8 cellular contexts compared by ENCODE assay signal in the genomic region with DNA sequence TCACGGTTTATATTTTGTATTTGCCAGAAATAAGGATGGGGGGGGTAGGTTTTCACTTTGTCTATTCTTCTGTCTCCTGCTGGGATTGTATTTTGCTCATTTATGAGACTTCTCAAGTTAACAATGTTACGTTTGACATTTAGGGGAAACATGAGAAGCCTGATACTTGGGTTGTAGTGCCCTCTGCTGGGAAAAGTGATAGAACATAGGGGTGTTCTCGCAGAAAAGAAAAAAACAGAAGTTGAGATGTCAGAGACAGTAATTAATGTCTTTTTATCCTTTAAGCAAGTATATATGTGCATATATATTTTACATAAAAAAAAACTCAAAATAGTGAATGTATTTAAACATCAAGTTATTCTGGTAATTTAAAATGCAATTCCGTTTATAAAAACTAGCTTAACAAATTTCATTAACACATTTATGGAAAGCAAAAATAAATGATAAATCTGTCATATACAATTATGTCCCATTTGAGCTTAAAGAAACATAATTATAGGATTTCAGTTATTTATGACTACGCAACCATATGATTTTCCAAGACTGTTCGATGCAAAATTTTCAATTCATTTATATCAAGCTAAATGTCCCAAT. TPM values are rescaled to one million over a fixed set of nuclear protein-coding genes. Genes with fewer than 3 reads are reported as not detected.
DNase-seq lines count a peak whose midpoint lies in the region; ATAC-seq and TF ChIP-seq lines count a peak whose summit lies in the region.

No MANE protein-coding gene starts in this region.

- H3K9ac ChIP-seq in SK-N-SH: no peak overlapping the region
- no peak overlapping the region for H3K9ac ChIP-seq in neuronal stem cell (ENCODE audit: low read depth, low read length, poor library complexity)

- CTCF ChIA-PET in A673 (lab: Charles Lee) (no interaction called here), SK-N-SH (lab: Yijun Ruan, JAX) (interaction anchor here (0.6 to 2.1 kb wide), 23 partner anchors 9 to 624 kb away, joined by 3 to 20 read pairs (median 3); no protein-coding TSS in a partner anchor)

- H3K9me3 ChIP-seq in A673 (ENCODE audit: low read depth, low read length, poor library complexity, severe bottlenecking) (no peaks in the 10 kb centered on the region), SK-N-SH (no peaks in the 10 kb centered on the region), neuronal stem cell (replicated peaks in 1 of 2; ENCODE audit: control insufficient read depth in 2 of 2, insufficient read depth in 1 of 2, low read depth in 1 of 2, low read length in 2 of 2) (no peaks in the 10 kb centered on the region)

- no peaks in the 10 kb centered on the region for H3K27me3 ChIP-seq in A673 (replicated peaks; ENCODE audit: insufficient read depth, low read depth, low read length, poor library complexity)
- 0 out of 2 replicates have a peak, but pooled peaks cover 5% of the 10 kb centered on the region for H3K27me3 ChIP-seq in SK-N-SH (ENCODE audit: insufficient read depth)
- no peaks in the 10 kb centered on the region for H3K27me3 ChIP-seq in neuronal stem cell (ENCODE audit: control insufficient read depth in 3 of 3, insufficient read depth in 3 of 3, low read depth in 1 of 3, low read length in 3 of 3)

- H3K18ac ChIP-seq in neuronal stem cell (ENCODE audit: low read length): no peak overlapping the region

- H3K23ac ChIP-seq in neuronal stem cell (ENCODE audit: low read depth, low read length, poor library complexity): no peak overlapping the region

- H2BK5ac ChIP-seq in neuronal stem cell (ENCODE audit: low read length): no peak overlapping the region

- no peaks in the 10 kb centered on the region for H3K36me3 ChIP-seq in A673 (ENCODE audit: insufficient read depth, low read length, poor library complexity, severe bottlenecking)
- H3K36me3 ChIP-seq in SK-N-SH (replicated peaks in 1 of 2; ENCODE audit: control insufficient read depth in 1 of 2, insufficient read depth in 2 of 2, low read length in 1 of 2): no peaks in the 10 kb centered on the region
- no peaks in the 10 kb centered on the region for H3K36me3 ChIP-seq in neuronal stem cell (replicated peaks in 1 of 2; ENCODE audit: control insufficient read depth in 2 of 2, insufficient read depth in 2 of 2, low read length in 2 of 2)

- no peak overlapping the region for H4K91ac ChIP-seq in neuronal stem cell (ENCODE audit: low read depth, low read length, poor library complexity)

- H3K14ac ChIP-seq in neuronal stem cell (ENCODE audit: low read length): no peak overlapping the region

- H3K27ac ChIP-seq in A673 (ENCODE audit: low read depth, low read length, poor library complexity, severe bottlenecking) (no peak overlapping the region), SK-N-SH (ENCODE audit: low read depth in 2 of 2, low read length in 1 of 2) (no peak overlapping the region), neuronal stem cell (replicated peaks; ENCODE audit: low read length) (no peak overlapping the region)

- H3K9me2 ChIP-seq in SK-N-SH: no peaks in the 10 kb centered on the region

- H3K4me1 ChIP-seq in A673 (ENCODE audit: insufficient read depth, low read length, poor library complexity, severe bottlenecking): no peaks in the 10 kb centered on the region
- no peaks in the 10 kb centered on the region for H3K4me1 ChIP-seq in SK-N-SH (ENCODE audit: control insufficient read depth in 1 of 2, insufficient read depth in 2 of 2, low read depth in 1 of 2, low read length in 1 of 2)
- no peaks in the 10 kb centered on the region for H3K4me1 ChIP-seq in neuronal stem cell (ENCODE audit: control insufficient read depth in 2 of 2, insufficient read depth in 1 of 2, low read depth in 1 of 2, low read length in 2 of 2)

- whole genome bisulfite sequencing in SK-N-SH (ENCODE audit: low lambda C conversion rate): 2% methylated on average over 6 of the region's 6 CpGs
- no CpG with 5 or more reads among the region's 6 CpGs for WGBS in neuronal stem cell (ENCODE audit: extremely low coverage in 2 of 2, insufficient read length in 2 of 2, insufficient replicate concordance in 1 of 2), 2 donors

- TF ChIP-seq CTCF in A673 (conservative IDR thresholded peaks at IDR 0.05; ENCODE audit: low read depth, low read length) (peak; percentile 57), HFF-Myc (IDR thresholded peaks at IDR 0.05; ENCODE audit: low read depth, low read length, missing control alignments) (peak; percentile 51), NB4 (IDR thresholded peaks at IDR 0.05; ENCODE audit: low read depth, low read length) (peak; percentile 48), SK-N-SH (IDR thresholded peaks at IDR 0.05) (peak; percentile 87), epithelial cell of proximal tubule (conservative IDR thresholded peaks at IDR 0.05; ENCODE audit: low read depth, low read length) (peak; percentile 89)

- H3K79me2 ChIP-seq in SK-N-SH (ENCODE audit: insufficient read depth): no peaks in the 10 kb centered on the region

- no peaks in the 10 kb centered on the region for H4K20me1 ChIP-seq in SK-N-SH (ENCODE audit: insufficient read depth)

- no peak overlapping the region for H2AFZ ChIP-seq in SK-N-SH (ENCODE audit: low read depth)
- H2AFZ ChIP-seq in neuronal stem cell (ENCODE audit: low read length): no peak overlapping the region

- DNase-seq in A673 (ENCODE audit: low spot score) (peak; percentile 57), GM03348 (ENCODE audit: low spot score) (peak; percentile 69), HFF-Myc (ENCODE audit: extremely low read depth, low read depth) (peak; percentile 43), NB4 (ENCODE audit: low read depth) (peak; percentile 65), SK-N-SH (peak; percentile 49), epithelial cell of proximal tubule (ENCODE audit: low read depth) (peak; percentile 16), neuronal stem cell (ENCODE audit: low spot score) (peak; percentile 62)

- H3K79me1 ChIP-seq in neuronal stem cell (ENCODE audit: low read depth, low read length): no peaks in the 10 kb centered on the region

- H2BK12ac ChIP-seq in neuronal stem cell (ENCODE audit: low read length): no peak overlapping the region

- H3K4me3 ChIP-seq in A673 (ENCODE audit: low read depth, low read length, poor library complexity, severe bottlenecking): no peak overlapping the region
- H3K4me3 ChIP-seq in HFF-Myc (replicated peaks; ENCODE audit: low read depth, low read length): no peak overlapping the region
- H3K4me3 ChIP-seq in NB4 (ENCODE audit: low read depth, low read length): no peak overlapping the region
- no peak overlapping the region; a peak in 1 of 4 replicates for H3K4me3 ChIP-seq in SK-N-SH (ENCODE audit: low read depth in 2 of 2, low read length in 1 of 2)
- H3K4me3 ChIP-seq in epithelial cell of proximal tubule (ENCODE audit: low read depth, low read length): no peak overlapping the region
- no peak overlapping the region for H3K4me3 ChIP-seq in neuronal stem cell (ENCODE audit: low read length in 2 of 2)

- peak; percentile 84 for TF ChIP-seq RAD21 in SK-N-SH (IDR thresholded peaks at IDR 0.05; ENCODE audit: low read length)

- no peak for ATAC-seq in HG02623 (IDR thresholded peaks at IDR 0.05; ENCODE audit: unreplicated experiment)

- no peak overlapping the region for H2BK15ac ChIP-seq in neuronal stem cell (ENCODE audit: low read length)

- no peak for TF ChIP-seq EP300 in SK-N-SH (IDR thresholded peaks at IDR 0.05; ENCODE audit: borderline replicate concordance in 1 of 2, low read depth in 1 of 2, low read length in 1 of 2)

- POLR2A ChIA-PET in A673 (lab: Charles Lee; ENCODE audit: low non-redundant PET) (no interaction called here), SK-N-SH (lab: Yijun Ruan, JAX) (no interaction called here)

- no peak overlapping the region for H4K8ac ChIP-seq in neuronal stem cell (ENCODE audit: low read depth, low read length)

- intact Hi-C loops in A673 (cut with micrococcal nuclease; ENCODE audit: unreplicated experiment): loop anchor here (1.0 to 10.0 kb wide), 4 partner anchors 187 to 621 kb away; partner anchors contain the start of gene STAP1

- H3K4ac ChIP-seq in neuronal stem cell (ENCODE audit: low read length): no peak overlapping the region

- H3K4me2 ChIP-seq in SK-N-SH (no peak overlapping the region), neuronal stem cell (ENCODE audit: insufficient read depth, low read length, poor library complexity, severe bottlenecking) (no peak overlapping the region)

- no TSS peak for BruUV-seq in A673 (replicated peaks; lab: Mats Ljungman, UMichigan)

- H3F3A ChIP-seq in SK-N-SH (replicated peaks; ENCODE audit: insufficient read depth): no peaks in the 10 kb centered on the region

- H2AK5ac ChIP-seq in neuronal stem cell (ENCODE audit: low read depth, low read length): no peak overlapping the region

- no peak overlapping the region for H2BK120ac ChIP-seq in neuronal stem cell (ENCODE audit: low read depth, low read length)

- TF ChIP-seq POLR2A in NB4 (IDR thresholded peaks at IDR 0.05; ENCODE audit: extremely low read depth, insufficient read length): no peak

TF ChIP-seq in SK-N-SH, 30 proteins besides CTCF, POLR2A, EP300 and RAD21:
- TF ChIP-seq TAF1 (IDR thresholded peaks at IDR 0.05; ENCODE audit: borderline replicate concordance, low read depth, low read length) (no peak), MAX (IDR thresholded peaks at IDR 0.05; ENCODE audit: low read depth) (no peak), GABPA (IDR thresholded peaks at IDR 0.05; ENCODE audit: low read depth) (no peak), SMC3 (IDR thresholded peaks at IDR 0.05; ENCODE audit: low read depth, low read length) (peak; percentile 66), IRF3 (IDR thresholded peaks at IDR 0.05; ENCODE audit: low read depth, low read length) (no peak)

RNA-seq across cellular contexts. Expression of gene TMPRSS11F, which starts 46.0 kb away (rescaled TPM):
- total RNA-seq in A673 (2021): not detected in 2 replicates
- polyA plus RNA-seq in SK-N-SH (2012; rRNA removed): not detected in 2 replicates
- not detected in 2 replicates for polyA plus RNA-seq in SK-N-SH (2012; cell fraction: cytosol; rRNA removed)
- polyA plus RNA-seq in SK-N-SH (2012; cell fraction: nucleus; rRNA removed): not detected in 2 replicates
- total RNA-seq in epithelial cell of proximal tubule: not detected in 2 replicates
- polyA plus RNA-seq in neuronal stem cell (2013, experiment 1 of 2): not detected
- not detected for polyA plus RNA-seq in neuronal stem cell (2013, experiment 2 of 2)

Comparison
In these comparisons a context has a peak if more than half of its experiments do, and no peak if none do; other contexts are left out.
1. DNase-seq: peak in every context shown above with its lines; median percentile 69 in GM03348; 65 in NB4; 62 in neuronal stem cell; 57 in A673; 49 in SK-N-SH; 43 in HFF-Myc; 16 in epithelial cell of proximal tubule.